8 cellular contexts compared by ENCODE assay signal in the genomic region with DNA sequence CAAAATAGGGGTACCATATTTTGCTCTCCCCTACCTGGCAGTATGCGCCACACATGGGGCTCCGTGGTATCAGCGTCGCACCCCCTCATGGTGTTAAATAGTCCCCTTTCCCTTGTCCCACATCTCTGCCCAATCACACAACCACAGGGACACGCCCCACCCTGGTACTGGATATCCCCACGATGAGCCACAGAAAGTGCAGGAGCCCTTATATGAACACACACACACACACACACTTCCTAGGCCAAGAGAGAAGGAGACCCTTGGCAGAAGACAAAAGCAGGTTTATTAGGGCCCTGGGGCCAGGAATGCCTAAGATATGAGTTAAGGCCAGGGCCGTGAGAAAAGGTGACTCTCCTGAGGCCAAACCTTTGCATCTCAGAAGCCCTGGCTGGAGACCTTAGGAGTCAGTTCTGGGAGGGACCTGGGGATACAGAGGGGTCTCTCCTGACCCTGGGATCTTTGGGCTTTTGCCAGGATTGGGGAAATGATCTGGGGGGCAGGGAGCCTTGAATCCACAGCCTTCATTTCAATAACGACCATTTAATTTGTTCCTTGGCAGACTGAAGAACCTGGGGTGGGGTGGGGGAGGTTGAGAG. TPM values are rescaled to one million over a fixed set of nuclear protein-coding genes. Genes with fewer than 3 reads are reported as not detected.
DNase-seq lines count a peak whose midpoint lies in the region; ATAC-seq lines count a peak whose summit lies in the region.

No MANE protein-coding gene starts in this region.

- H3K4me1 Mint-ChIP-seq in activated CD4-positive, alpha-beta T cell treated with anti-CD3 and anti-CD28 coated beads for 36 hours = peaks cover 26% of the 10 kb centered on the region
- peaks cover 22% of the 10 kb centered on the region for H3K4me1 Mint-ChIP-seq in activated CD4-positive, alpha-beta memory T cell treated with anti-CD3 and anti-CD28 coated beads for 36 hours (ENCODE audit: low read depth)

- POLR2A ChIA-PET in activated CD4-positive, alpha-beta T cell treated with anti-CD3 and anti-CD28 coated beads for 36 hours (lab: Charles Lee) = interaction anchor here (0.7 to 1.3 kb wide), 4 partner anchors 10 to 592 kb away, joined by 3 to 6 read pairs (median 4); partner anchors contain the start of gene NFE2L1
- POLR2A ChIA-PET in activated CD4-positive, alpha-beta memory T cell treated with anti-CD3 and anti-CD28 coated beads for 36 hours (lab: Charles Lee) = interaction anchor here (0.5 to 2.4 kb wide), 6 partner anchors 11 to 269 kb away, joined by 3 to 10 read pairs (median 3); partner anchors contain the start of genes CDK5RAP3 and NFE2L1

- no peaks in the 10 kb centered on the region for H3K27me3 ChIP-seq in subcutaneous abdominal adipose tissue (ENCODE audit: control insufficient read depth in 5 of 5, insufficient read depth in 4 of 5, low read length in 5 of 5)

- DNase-seq in activated CD4-positive, alpha-beta T cell treated with anti-CD3 and anti-CD28 coated beads for 36 hours = peak; percentile 19
- no peak for DNase-seq in activated CD4-positive, alpha-beta T cell treated with anti-CD3 and anti-CD28 coated beads for 1 hour
- no peak for DNase-seq in activated CD4-positive, alpha-beta memory T cell treated with anti-CD3 and anti-CD28 coated beads for 36 hours
- peak; percentile 15 for DNase-seq in iris pigment epithelial cell (ENCODE audit: low read depth)
- DNase-seq in putamen (ENCODE audit: low spot score) = no peak
- DNase-seq in NCI-H128 (lab: John Stamatoyannopoulos, UW; ENCODE audit: unreplicated experiment) = no peak
- no peak for DNase-seq in NCI-H2029 (lab: John Stamatoyannopoulos, UW)

- intact Hi-C loops in activated CD4-positive, alpha-beta T cell treated with anti-CD3 and anti-CD28 coated beads for 36 hours (cut with DNase I, micrococcal nuclease) = loop anchor here (1.0 to 10.0 kb wide), 17 partner anchors 22 to 882 kb away; partner anchors contain the start of genes NFE2L1 (in 2 of the 2), ATP5MC1 (in 1 of the 2), CBX1 (in 1 of the 2) and CDK5RAP3 (in 1 of the 2)
- intact Hi-C loops in activated CD4-positive, alpha-beta memory T cell treated with anti-CD3 and anti-CD28 coated beads for 36 hours (cut with micrococcal nuclease) = loop anchor here (1.0 to 5.0 kb wide), 8 partner anchors 22 to 586 kb away; partner anchors contain the start of genes CBX1, CDK5RAP3, HOXB3 and HOXB5

- peaks cover 23% of the 10 kb centered on the region for H3K27me3 Mint-ChIP-seq in activated CD4-positive, alpha-beta T cell treated with anti-CD3 and anti-CD28 coated beads for 36 hours
- peaks cover 15% of the 10 kb centered on the region for H3K27me3 Mint-ChIP-seq in activated CD4-positive, alpha-beta memory T cell treated with anti-CD3 and anti-CD28 coated beads for 36 hours

- no peak for ATAC-seq in activated CD4-positive, alpha-beta T cell treated with anti-CD3 and anti-CD28 coated beads for 36 hours

- peak overlapping the region; percentile 77 for H3K4me3 Mint-ChIP-seq in activated CD4-positive, alpha-beta T cell treated with anti-CD3 and anti-CD28 coated beads for 36 hours
- peak overlapping the region; percentile 82 for H3K4me3 Mint-ChIP-seq in activated CD4-positive, alpha-beta memory T cell treated with anti-CD3 and anti-CD28 coated beads for 36 hours

- no peaks in the 10 kb centered on the region for H3K36me3 ChIP-seq in subcutaneous abdominal adipose tissue (ENCODE audit: control insufficient read depth in 5 of 5, insufficient read depth in 5 of 5, low read length in 5 of 5)

- H3K4me3 ChIP-seq in subcutaneous abdominal adipose tissue (ENCODE audit: low read depth in 1 of 5, low read length in 5 of 5) = peak overlapping the region in 4 of 5 donors; percentile 77 to 94 (median 82)

- H3K9me3 Mint-ChIP-seq in activated CD4-positive, alpha-beta T cell treated with anti-CD3 and anti-CD28 coated beads for 36 hours (ENCODE audit: low read depth) = no peaks in the 10 kb centered on the region
- H3K9me3 Mint-ChIP-seq in activated CD4-positive, alpha-beta memory T cell treated with anti-CD3 and anti-CD28 coated beads for 36 hours = no peaks in the 10 kb centered on the region

- H3K9me3 ChIP-seq in subcutaneous abdominal adipose tissue (ENCODE audit: control insufficient read depth in 5 of 5, low read length in 5 of 5) = no peaks in the 10 kb centered on the region

- no peak overlapping the region for H3K27ac ChIP-seq in subcutaneous abdominal adipose tissue (ENCODE audit: low read depth, low read length)

- H3K36me3 Mint-ChIP-seq in activated CD4-positive, alpha-beta T cell treated with anti-CD3 and anti-CD28 coated beads for 36 hours (ENCODE audit: low read depth) = no peaks in the 10 kb centered on the region
- H3K36me3 Mint-ChIP-seq in activated CD4-positive, alpha-beta memory T cell treated with anti-CD3 and anti-CD28 coated beads for 36 hours = no peaks in the 10 kb centered on the region

- CTCF ChIA-PET in activated CD4-positive, alpha-beta T cell treated with anti-CD3 and anti-CD28 coated beads for 36 hours (lab: Charles Lee) = interaction anchor here (0.5 to 5.2 kb wide), 28 partner anchors 9 to 1239 kb away, joined by 3 to 123 read pairs (median 4); partner anchors contain the start of genes CBX1, CDK5RAP3, COPZ2 and HOXB5
- CTCF ChIA-PET in activated CD4-positive, alpha-beta memory T cell treated with anti-CD3 and anti-CD28 coated beads for 36 hours (lab: Charles Lee) = interaction anchor here (0.6 to 4.6 kb wide), 42 partner anchors 10 to 653 kb away, joined by 3 to 137 read pairs (median 4); partner anchors contain the start of genes CDK5RAP3, COPZ2, HOXB9 and NFE2L1

- peaks cover 13 to 44% (median 36%) of the 10 kb centered on the region in 5 donors for H3K4me1 ChIP-seq in subcutaneous abdominal adipose tissue (ENCODE audit: control insufficient read depth in 5 of 5, insufficient read depth in 5 of 5, low read length in 5 of 5)

- H3K27ac Mint-ChIP-seq in activated CD4-positive, alpha-beta T cell treated with anti-CD3 and anti-CD28 coated beads for 36 hours = no peak overlapping the region
- no peak overlapping the region for H3K27ac Mint-ChIP-seq in activated CD4-positive, alpha-beta memory T cell treated with anti-CD3 and anti-CD28 coated beads for 36 hours

- peak overlapping the region in 2 of 5 donors; percentile 43 to 79 for H3K9ac ChIP-seq in subcutaneous abdominal adipose tissue (ENCODE audit: low read length in 5 of 5)

RNA-seq across cellular contexts. Expression of gene COPZ2, which starts 11.6 kb away (rescaled TPM):
- 1 to 10 TPM; 3.6 to 4.1 TPM for total RNA-seq in activated CD4-positive, alpha-beta T cell treated with anti-CD3 and anti-CD28 coated beads for 36 hours
- total RNA-seq in activated CD4-positive, alpha-beta memory T cell treated with anti-CD3 and anti-CD28 coated beads for 36 hours = 1 to 10 TPM; 4.9 to 6.2 TPM

RNA-seq across cellular contexts. Expression of gene NFE2L1, which starts 22.2 kb away (rescaled TPM):
- total RNA-seq in activated CD4-positive, alpha-beta T cell treated with anti-CD3 and anti-CD28 coated beads for 36 hours = 100 to 1,000 TPM; 100 to 127 TPM
- 10 to 100 TPM; 82.4 to 84.1 TPM for total RNA-seq in activated CD4-positive, alpha-beta memory T cell treated with anti-CD3 and anti-CD28 coated beads for 36 hours

RNA-seq across cellular contexts. Expression of gene CDK5RAP3, which starts 55.1 kb away (rescaled TPM):
- total RNA-seq in activated CD4-positive, alpha-beta T cell treated with anti-CD3 and anti-CD28 coated beads for 36 hours = 100 to 1,000 TPM; 147 to 156 TPM
- total RNA-seq in activated CD4-positive, alpha-beta memory T cell treated with anti-CD3 and anti-CD28 coated beads for 36 hours = 100 to 1,000 TPM; 170 to 183 TPM

Comparison
In these comparisons a context has a peak if more than half of its experiments do, and no peak if none do; other contexts are left out.
1. DNase-seq: peak in activated CD4-positive, alpha-beta T cell treated with anti-CD3 and anti-CD28 coated beads for 36 hours (single experiment) and iris pigment epithelial cell (single experiment); none in activated CD4-positive, alpha-beta T cell treated with anti-CD3 and anti-CD28 coated beads for 1 hour (single experiment), activated CD4-positive, alpha-beta memory T cell treated with anti-CD3 and anti-CD28 coated beads for 36 hours (single experiment), putamen (single experiment), NCI-H128 (single experiment) and NCI-H2029 (single experiment).